In genomic region chr2:113437508-113438465, GRCh38 we compare ENCODE assay signal across 8 cellular contexts. TPM values are rescaled to one million over a fixed set of nuclear protein-coding genes. Genes with fewer than 3 reads are reported as not detected.
DNase-seq lines count a peak whose midpoint lies in the region; FAIRE-seq and TF ChIP-seq lines count a peak whose summit lies in the region.
"Not testable (repeated sequence)": the region's sequence is repeated elsewhere in the genome, so short reads cannot be mapped to it uniquely, and the experiment has no call there.

ZNG1B (plus strand) TSS chr2:113437691; CDS start chr2:113437869, 178 bp downstream.

- H3K36me3 ChIP-seq in NT2/D1 (ENCODE audit: insufficient read depth, insufficient read length, low read length); mesodermal cell (ENCODE audit: control insufficient read depth, insufficient read depth, low read length); small intestine (ENCODE audit: control insufficient read depth in 2 of 2, insufficient read depth in 2 of 2, low read length in 2 of 2): not testable (repeated sequence)

- not testable (repeated sequence) for H3K27me3 ChIP-seq in NT2/D1 (ENCODE audit: insufficient read depth, insufficient read length); small intestine (ENCODE audit: control insufficient read depth in 2 of 2, insufficient read depth in 2 of 2, low read length in 2 of 2)

- H3K9ac ChIP-seq in NT2/D1 (ENCODE audit: insufficient read length, low read depth), result peak within 1 kb of the TSS; percentile 67

- WGBS in mesodermal cell (ENCODE audit: insufficient coverage in 2 of 2), 2 experiments, result no CpG with 5 or more reads among the region's 56 CpGs
- WGBS in small intestine, 3 donors, result 0 to 1% (median 1%) methylated on average over 19 to 41 of the region's 56 CpGs

- not testable (repeated sequence) for TF ChIP-seq CTCF in astrocyte of the spinal cord (IDR thresholded peaks at IDR 0.05; ENCODE audit: low read depth, low read length); foreskin fibroblast (IDR thresholded peaks at IDR 0.05; ENCODE audit: low read depth, low read length)

- DNase-seq in G401 (ENCODE audit: low spot score), result peak; percentile 15
- not testable (repeated sequence) for DNase-seq in NT2/D1 (ENCODE audit: low read depth, low spot score); astrocyte of the spinal cord (ENCODE audit: low read depth, low spot score)
- DNase-seq in activated CD4-positive, alpha-beta T cell treated with anti-CD3 and anti-CD28 coated beads, Interleukin-2, amount 50 U/mL, for 48 hours, result peak; percentile 72 to 77
- DNase-seq in foreskin fibroblast, result peak in 1 of 2 donors; percentile 1
- DNase-seq in small intestine, result peak; percentile 35

- H3K4me3 ChIP-seq in NT2/D1 (ENCODE audit: insufficient read length, low read depth), result peak within 1 kb of the TSS; percentile 40
- peak within 1 kb of the TSS; percentile 52 for H3K4me3 ChIP-seq in astrocyte of the spinal cord (ENCODE audit: low read depth, low read length)
- peak within 1 kb of the TSS; percentile 53 to 60 for H3K4me3 ChIP-seq in foreskin fibroblast (ENCODE audit: low read depth in 1 of 2, low read length in 2 of 2)
- peak within 1 kb of the TSS; percentile 43 for H3K4me3 ChIP-seq in mesodermal cell (ENCODE audit: extremely low read depth, insufficient read depth, low read length, poor library complexity, severe bottlenecking)
- H3K4me3 ChIP-seq in small intestine (ENCODE audit: low read depth in 1 of 2, low read length in 2 of 2), result peak within 1 kb of the TSS in 1 of 2 donors; percentile 47

- FAIRE-seq in small intestine (lab: Jason Lieb, UNC), result not testable (repeated sequence)

- H3K27ac ChIP-seq in mesodermal cell (ENCODE audit: low read depth, low read length, severe bottlenecking); temporal lobe (ENCODE audit: low read depth, low read length): not testable (repeated sequence)
- H3K27ac ChIP-seq in small intestine (ENCODE audit: low read depth in 1 of 2, low read length in 1 of 2), result peak within 1 kb of the TSS; percentile 71 to 91

- in situ Hi-C loops in G401 (cut with HindIII; ENCODE audit: low sequenced_read_pairs); astrocyte of the spinal cord (cut with HindIII; ENCODE audit: low sequenced_read_pairs): not testable (repeated sequence)

- H3K4me1 ChIP-seq in NT2/D1 (ENCODE audit: insufficient read depth, insufficient read length); mesodermal cell (ENCODE audit: control insufficient read depth, insufficient read depth, low read length, poor library complexity, severe bottlenecking); small intestine (ENCODE audit: control insufficient read depth in 2 of 2, insufficient read depth in 1 of 2, low read depth in 1 of 2, low read length in 1 of 2): not testable (repeated sequence)

- H3K9me3 ChIP-seq in NT2/D1 (ENCODE audit: insufficient read depth, low read length); mesodermal cell (ENCODE audit: control insufficient read depth, low read length); small intestine (ENCODE audit: control insufficient read depth, low read depth): not testable (repeated sequence)

RNA-seq across cellular contexts. Expression of gene ZNG1B, which starts in this region (rescaled TPM):
- 35.3 and 41.7 TPM in 2 replicates for total RNA-seq in G401 (2014; rRNA removed; shearing (Covaris generic))
- 30.4 TPM for polyA plus RNA-seq in mesodermal cell (2013, experiment 1 of 2)
- polyA plus RNA-seq in mesodermal cell (2013, experiment 2 of 2), result 29.9 TPM
- 10 to 100 TPM; 16.3 to 30.3 (median 20.8) TPM for polyA plus RNA-seq in small intestine
- total RNA-seq in temporal lobe, result 37.9 TPM
